2 cellular contexts compared by ENCODE assay signal in genomic region chr6:35725721-35726438, GRCh38.
TF ChIP-seq lines count a peak whose summit lies in the region.

No MANE protein-coding gene starts in this region.

TF ChIP-seq in GM12878, 131 proteins besides CTCF, POLR2A, EP300 and RAD21:
- TF ChIP-seq BCL3 (IDR thresholded peaks at IDR 0.05; ENCODE audit: borderline replicate concordance, insufficient read depth, low read depth, low read length, poor library complexity, severe bottlenecking) (no peak), CEBPB (IDR thresholded peaks at IDR 0.05; ENCODE audit: borderline replicate concordance in 1 of 2, low read depth in 2 of 2, low read length in 2 of 2) (no peak), MXI1 (IDR thresholded peaks at IDR 0.05; ENCODE audit: low read depth, low read length) (no peak), ZNF622 (IDR thresholded peaks at IDR 0.05) (no peak), SP1 (IDR thresholded peaks at IDR 0.05; ENCODE audit: low read depth, low read length) (no peak), SMAD5 (IDR thresholded peaks at IDR 0.05; ENCODE audit: low read depth) (no peak), IKZF2 (IDR thresholded peaks at IDR 0.05) (no peak), RELA (IDR thresholded peaks at IDR 0.05; ENCODE audit: borderline replicate concordance, partially characterized antibody) (no peak), ATF7 (IDR thresholded peaks at IDR 0.05; ENCODE audit: low read depth) (no peak), SUPT20H (IDR thresholded peaks at IDR 0.05; ENCODE audit: borderline replicate concordance, control insufficient read depth, low read depth, low read length) (no peak), FOXK2 (IDR thresholded peaks at IDR 0.05) (no peak), SIN3A (IDR thresholded peaks at IDR 0.05; ENCODE audit: low read depth, low read length) (no peak), SPI1 (IDR thresholded peaks at IDR 0.05; ENCODE audit: borderline replicate concordance, insufficient read depth, low read depth, low read length) (peak; percentile 28; the same call in 1 of the 2 replicates), DPF2 (IDR thresholded peaks at IDR 0.05) (0 out of 2 replicates have a peak, but pooled peaks have one; percentile 21), ATF2 (IDR thresholded peaks at IDR 0.05; ENCODE audit: low read length) (no peak), FOXM1 (IDR thresholded peaks at IDR 0.05; ENCODE audit: low read depth, low read length) (no peak)

TF ChIP-seq in liver, 16 proteins besides CTCF, POLR2A, EP300 and RAD21:
- no peak for TF ChIP-seq HNF4G (IDR thresholded peaks at IDR 0.05)
- TF ChIP-seq JUND (IDR thresholded peaks at IDR 0.05) = no peak
- TF ChIP-seq FOXA2 (IDR thresholded peaks at IDR 0.05) = no peak
- peak; percentile 1 for TF ChIP-seq FOXA1 (IDR thresholded peaks at IDR 0.05)
- TF ChIP-seq RXRA (IDR thresholded peaks at IDR 0.05) = no peak
- peak; percentile 23 for TF ChIP-seq NR2F2 (IDR thresholded peaks at IDR 0.05)
- no peak for TF ChIP-seq ZBTB33 (IDR thresholded peaks at IDR 0.05)
- no peak for TF ChIP-seq EGR1 (IDR thresholded peaks at IDR 0.05; ENCODE audit: low read depth in 2 of 2)
- TF ChIP-seq HNF4A (conservative IDR thresholded peaks at IDR 0.05) = no peak
- peak; percentile 18 for TF ChIP-seq TAF1 (conservative IDR thresholded peaks at IDR 0.05)
- peak; percentile 71 for TF ChIP-seq SP1 (IDR thresholded peaks at IDR 0.05)
- TF ChIP-seq MAX (IDR thresholded peaks at IDR 0.05) = no peak
